26 cellular contexts compared by ENCODE assay signal in genomic region chr22:36563898-36564297, GRCh38.
"Had no signal": no experiment of that assay in that cellular context is flagged by ENCODE, and none has a peak within 500 bp of the region (broad histone marks: within the 10 kb centered on the region; RNA-seq: fewer than 3 reads in every experiment).

No MANE protein-coding gene starts in this region.

- FAIRE-seq: astrocyte had no signal

- H3K27ac ChIP-seq: adrenal gland, body of pancreas, breast epithelium, Peyer's patch, SK-N-MC had no signal

- H3K9me3 ChIP-seq: adrenal gland, body of pancreas, breast epithelium, Peyer's patch had no signal

- H3K4me3 ChIP-seq: adrenal gland, body of pancreas, breast epithelium, Peyer's patch, SK-N-MC had no signal

- H3K4me1 ChIP-seq: adrenal gland, body of pancreas, breast epithelium, Peyer's patch had no signal

- ATAC-seq: activated CD4-positive, alpha-beta T cell treated with anti-CD3 and anti-CD28 coated beads for 36 hours; activated CD8-positive, alpha-beta T cell treated with anti-CD3 and anti-CD28 coated beads, Interleukin-2, amount 10 ng/mL, durations not matched to agents 7 days and 5 days; body of pancreas; PC-3 had no signal

- H3K36me3 ChIP-seq: adrenal gland, breast epithelium, Peyer's patch had no signal

- H3K27me3 ChIP-seq: adrenal gland, body of pancreas, Peyer's patch had no signal

- DNase-seq: activated CD4-positive, alpha-beta T cell treated with anti-CD3 and anti-CD28 coated beads for 36 hours; activated CD4-positive, alpha-beta T cell treated with anti-CD3 and anti-CD28 coated beads, Interleukin-2, amount 10 ng/mL, durations not matched to agents 7 days and 5 days; activated CD4-positive, alpha-beta T cell treated with anti-CD3 and anti-CD28 coated beads, Interleukin-2, amount 50 U/mL, for 48 hours; activated CD8-positive, alpha-beta T cell treated with anti-CD3 and anti-CD28 coated beads, Interleukin-2, amount 10 ng/mL, durations not matched to agents 7 days and 5 days; activated gamma-delta T cell; activated naive CD4-positive, alpha-beta T cell treated with Interleukin-2 at 50 U/mL for 16 hours; activated T-cell treated with anti-CD3 and anti-CD28 coated beads, Interleukin-2, amount 50 U/mL, for 24 hours; adrenal gland; body of pancreas; MM.1S; MV-4-11; NCI-H1092; NCI-H1436 treated with DMSO at 0.1 percent for 48 hours; NCI-H1694 treated with DMSO at 0.1 percent for 48 hours; NCI-H2029; NCI-H510A; NCI-H526; NCI-H748 treated with DMSO at 0.1 percent for 48 hours; NK-92 treated with Interleukin-12 subunit alpha and Interleukin-12 subunit beta, amount 100 ng/mL, for 24 hours; PC-3; Peyer's patch; RPMI8226; T1000 had no signal
